In the genomic region with DNA sequence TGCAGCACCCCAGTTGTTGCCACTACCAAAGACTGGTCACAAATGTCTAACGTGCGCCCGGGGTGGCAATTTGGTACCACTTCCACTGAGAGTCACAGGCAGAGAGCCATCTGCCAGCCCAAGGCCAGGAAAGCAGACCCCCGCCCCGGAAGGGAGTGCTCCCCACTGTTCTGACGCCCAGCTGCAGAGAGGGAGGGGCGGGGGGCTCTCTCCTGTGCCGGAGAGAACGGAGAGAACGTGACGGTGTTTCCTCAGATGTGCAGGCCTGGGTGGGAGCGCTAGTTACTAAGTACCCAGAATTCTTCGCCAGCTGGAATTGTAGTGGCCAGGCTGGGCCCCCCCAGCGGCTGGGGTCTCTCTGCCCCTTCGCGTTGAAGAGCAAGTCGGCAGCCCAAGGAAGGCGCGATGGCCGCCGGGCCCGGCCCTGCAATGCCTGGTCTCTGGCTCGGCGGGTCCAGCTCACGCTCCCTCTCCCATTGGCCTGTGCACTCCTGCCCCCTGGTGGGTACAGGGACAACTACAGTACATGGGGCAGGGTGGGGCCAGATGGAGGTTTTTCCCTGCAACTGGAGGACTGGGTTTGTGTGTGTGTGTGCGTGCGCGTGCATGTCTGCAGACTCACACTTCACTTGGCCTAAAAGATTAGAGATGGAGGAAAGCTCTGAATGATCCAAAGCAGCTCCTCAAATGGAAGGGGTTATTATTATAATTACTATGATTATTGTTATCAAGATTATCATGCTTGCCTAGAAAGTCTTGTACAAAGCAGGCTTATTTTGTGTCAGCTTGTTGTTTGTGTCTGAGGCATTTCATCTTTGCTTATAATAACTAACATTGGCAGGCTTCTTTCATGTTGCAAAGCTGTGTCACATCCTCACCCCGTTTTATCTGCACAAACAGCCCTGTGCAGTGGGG, we compare ENCODE assay signal across 8 cellular contexts.
A peak's percentile ranks its signal among the peaks of the same experiment; 100 is the strongest.
DNase-seq lines count a peak whose midpoint lies in the region; ATAC-seq and TF ChIP-seq lines count a peak whose summit lies in the region.

No MANE protein-coding gene starts in this region.

- no peaks in the 10 kb centered on the region for H3K36me3 Mint-ChIP-seq in T-cell
- no peaks in the 10 kb centered on the region for H3K36me3 Mint-ChIP-seq in type B pancreatic cell

- 10 to 24% (median 14%) methylated on average over 4 to 29 of the region's 29 CpGs for WGBS in adrenal gland, 4 donors
- WGBS in heart left ventricle, 4 donors, result 16 to 30% (median 16%) methylated on average over 12 to 29 of the region's 29 CpGs

- POLR2A ChIA-PET in T-cell (lab: Charles Lee), result interaction anchor here in 1 of 2 donors (0.5 kb wide), 1 partner anchor 29 kb away, joined by 3 read pairs; no protein-coding TSS in a partner anchor

- H3K27me3 ChIP-seq in Loucy (ENCODE audit: insufficient read depth, low read length, poor library complexity, severe bottlenecking) (no peaks in the 10 kb centered on the region), adrenal gland (no peaks in the 10 kb centered on the region), heart left ventricle (no peaks in the 10 kb centered on the region)

- no peaks in the 10 kb centered on the region for H4K20me1 ChIP-seq in Loucy (ENCODE audit: insufficient read depth, low read length, poor library complexity, severe bottlenecking)

- TF ChIP-seq POLR2A in adrenal gland (IDR thresholded peaks at IDR 0.05) (no peak), heart left ventricle (IDR thresholded peaks at IDR 0.05) (no peak)

- H3K4me1 ChIP-seq in ES-I3 (ENCODE audit: insufficient read depth, low read length) (no peaks in the 10 kb centered on the region), Loucy (ENCODE audit: insufficient read depth, low read length, poor library complexity, severe bottlenecking) (peaks cover 43% of the 10 kb centered on the region), adrenal gland (replicated peaks in 1 of 2) (peaks cover 0 to 5% of the 10 kb centered on the region in 2 donors), heart left ventricle (peaks cover 0 to 9% (median 4%) of the 10 kb centered on the region in 12 donors)

- H3K9me3 ChIP-seq in ES-I3 (ENCODE audit: control insufficient read depth, insufficient read depth, low read length), result no peaks in the 10 kb centered on the region
- H3K9me3 ChIP-seq in Loucy (ENCODE audit: insufficient read depth, low read depth, low read length), result no peaks in the 10 kb centered on the region
- H3K9me3 ChIP-seq in adrenal gland (replicated peaks in 1 of 3), result no peaks in the 10 kb centered on the region
- no peaks in the 10 kb centered on the region for H3K9me3 ChIP-seq in heart left ventricle

- H3K4me2 ChIP-seq in Loucy (ENCODE audit: low read depth, low read length, poor library complexity, severe bottlenecking), result peak overlapping the region; percentile 57

- H3K9ac ChIP-seq in ES-I3 (ENCODE audit: low read depth, low read length) (peak overlapping the region; percentile 25; the same call in 1 of the 2 replicates), Loucy (ENCODE audit: low read depth, low read length, poor library complexity, severe bottlenecking) (peak overlapping the region; percentile 5)

- H3K4me1 Mint-ChIP-seq in T-cell (peaks cover 6 to 10% (median 6%) of the 10 kb centered on the region in 3 donors), type B pancreatic cell (ENCODE audit: unreplicated experiment) (no peaks in the 10 kb centered on the region)

- TF ChIP-seq CTCF in Loucy (conservative IDR thresholded peaks at IDR 0.05; ENCODE audit: low read length) (peak; percentile 87), adrenal gland (IDR thresholded peaks at IDR 0.05) (peak; percentile 89 to 97 (median 94)), heart left ventricle (IDR thresholded peaks at IDR 0.05) (peak; percentile 92 to 97 (median 94)), type B pancreatic cell (conservative IDR thresholded peaks at IDR 0.05) (peak; percentile 98)

- H3K36me3 ChIP-seq in ES-I3 (ENCODE audit: insufficient read depth, low read length) (no peaks in the 10 kb centered on the region), Loucy (ENCODE audit: insufficient read depth, low read length) (no peaks in the 10 kb centered on the region), adrenal gland (replicated peaks in 1 of 2) (no peaks in the 10 kb centered on the region), heart left ventricle (no peaks in the 10 kb centered on the region)

- H3K27me3 Mint-ChIP-seq in T-cell (peaks cover 0 to 3% of the 10 kb centered on the region in 2 donors), type B pancreatic cell (peaks cover 6% of the 10 kb centered on the region)

- H3K4me3 Mint-ChIP-seq in T-cell (peak overlapping the region; percentile 34 to 64 (median 34)), type B pancreatic cell (peak overlapping the region; percentile 72)

- H3K27ac ChIP-seq in adrenal gland (peak overlapping the region in 1 of 5 donors; percentile 66), heart left ventricle (no peak overlapping the region)

- CTCF ChIA-PET in T-cell (lab: Charles Lee), result interaction anchor here (0.5 to 2.0 kb wide), 22 partner anchors 9 to 1995 kb away, joined by 3 to 28 read pairs (median 4); no protein-coding TSS in a partner anchor

- peak overlapping the region; percentile 85 for H2AFZ ChIP-seq in Loucy (ENCODE audit: low read length)

- intact Hi-C loops in adrenal gland (cut with DNase I), result loop anchor here (2.0 to 5.0 kb wide), 2 partner anchors 373 to 376 kb away; no protein-coding TSS in a partner anchor
- intact Hi-C loops in heart left ventricle (cut with DNase I), result loop anchor here (1.0 to 10.0 kb wide), 15 partner anchors 113 to 603 kb away; a partner anchor contains a TSS

- H3K27ac Mint-ChIP-seq in T-cell (no peak overlapping the region), type B pancreatic cell (no peak overlapping the region)

- H3K79me2 ChIP-seq in Loucy (ENCODE audit: insufficient read depth, low read length), result no peaks in the 10 kb centered on the region

- DNase-seq in H4 (ENCODE audit: low spot score), result peak; percentile 60
- DNase-seq in T-cell, result peak; percentile 42 to 81 (median 69)
- DNase-seq in adrenal gland, result peak; percentile 71 to 93 (median 85)
- DNase-seq in heart left ventricle, result peak; percentile 81 to 91 (median 86)
- DNase-seq in pons (ENCODE audit: low spot score), result peak; percentile 94
- peak; percentile 91 for DNase-seq in type B pancreatic cell (ENCODE audit: extremely low spot score, unreplicated experiment)

- H3K9me3 Mint-ChIP-seq in T-cell (no peaks in the 10 kb centered on the region), type B pancreatic cell (no peaks in the 10 kb centered on the region)

- ATAC-seq in T-cell (replicated peaks in 1 of 4) (peak; percentile 92 to 96 (median 93)), heart left ventricle (peak; percentile 91 to 99 (median 96))

- no peaks in the 10 kb centered on the region for H3K9me2 ChIP-seq in Loucy (replicated peaks; ENCODE audit: low read depth, low read length)

- H3K4me3 ChIP-seq in Loucy (ENCODE audit: low read length, poor library complexity, severe bottlenecking) (peak overlapping the region; percentile 22), adrenal gland (peak overlapping the region in 1 of 4 donors; percentile 41), heart left ventricle (peak overlapping the region in 10 of 12 donors; percentile 16 to 49 (median 34))

- no peaks in the 10 kb centered on the region for H3F3A ChIP-seq in Loucy (ENCODE audit: low read depth)
